ENCODE assay signal across 18 cellular contexts in the genomic region with DNA sequence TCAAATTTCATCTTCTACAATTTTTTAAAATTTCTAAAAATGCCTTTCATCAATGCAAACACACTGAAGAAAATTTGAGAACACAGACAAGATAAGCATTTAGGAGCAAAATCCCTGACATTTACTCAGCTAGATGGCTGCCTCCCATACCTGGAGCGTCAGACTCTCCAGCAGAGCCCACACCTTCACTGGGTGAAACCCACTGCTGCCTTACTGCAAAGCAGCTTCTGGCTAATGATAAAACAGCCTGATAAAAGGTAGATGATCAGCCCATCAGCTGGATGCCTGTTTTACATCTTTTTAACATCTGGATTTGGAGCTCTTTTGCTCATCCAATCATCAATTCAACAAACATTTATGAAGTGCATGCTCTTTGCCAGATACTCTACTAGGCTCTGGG.
"Had no signal": no experiment of that assay in that cellular context is flagged by ENCODE, and none has a peak within 500 bp of the region (broad histone marks: within the 10 kb centered on the region; RNA-seq: fewer than 3 reads in every experiment).

No MANE protein-coding gene starts in this region.

- FAIRE-seq: frontal cortex, urothelium cell line had no signal

- H3K4me1 Mint-ChIP-seq: naive thymus-derived CD8-positive, alpha-beta T cell; stimulated activated effector memory CD8-positive, alpha-beta T cell treated with anti-CD3 and anti-CD28 coated beads, Interleukin-12 subunit alpha, Interleukin-12 subunit beta, amount 100 ng/mL, for 72 hours had no signal

- H3K27me3 Mint-ChIP-seq: type B pancreatic cell had no signal

- ATAC-seq: heart left ventricle; left colon; left ventricle myocardium superior; mucosa of descending colon; naive thymus-derived CD8-positive, alpha-beta T cell; psoas muscle; right lobe of liver; stimulated activated effector memory CD8-positive, alpha-beta T cell treated with anti-CD3 and anti-CD28 coated beads, Interleukin-12 subunit alpha, Interleukin-12 subunit beta, amount 100 ng/mL, for 72 hours; stimulated activated naive CD8-positive, alpha-beta T cell treated with anti-CD3 and anti-CD28 coated beads, Interleukin-15, Interleukin-2, amounts not matched to agents 100 U/mL and 50 U/mL, for 24 hours had no signal

- H3K4me3 Mint-ChIP-seq: naive thymus-derived CD8-positive, alpha-beta T cell; stimulated activated effector memory CD8-positive, alpha-beta T cell treated with anti-CD3 and anti-CD28 coated beads, Interleukin-12 subunit alpha, Interleukin-12 subunit beta, amount 100 ng/mL, for 72 hours; type B pancreatic cell had no signal

- DNase-seq: dermis blood vessel endothelial cell; heart left ventricle; hippocampal formation; left colon; left ventricle myocardium superior; mucosa of descending colon; naive thymus-derived CD8-positive, alpha-beta T cell; psoas muscle; retina; right lobe of liver; stimulated activated CD4-positive, alpha-beta T cell treated with anti-CD3 and anti-CD28 coated beads, Interleukin-4, amount 100 ng/mL, for 1 hour; stimulated activated CD8-positive, alpha-beta memory T cell treated with anti-CD3 and anti-CD28 coated beads, Interleukin-4, amount 100 ng/mL, for 48 hours; stimulated activated naive CD8-positive, alpha-beta T cell treated with anti-CD3 and anti-CD28 coated beads, Interleukin-15, Interleukin-2, amounts not matched to agents 100 U/mL and 50 U/mL, for 24 hours; thyroid gland had no signal

- H3K9me3 Mint-ChIP-seq: naive thymus-derived CD8-positive, alpha-beta T cell; stimulated activated effector memory CD8-positive, alpha-beta T cell treated with anti-CD3 and anti-CD28 coated beads, Interleukin-12 subunit alpha, Interleukin-12 subunit beta, amount 100 ng/mL, for 72 hours had no signal

- H3K36me3 Mint-ChIP-seq: naive thymus-derived CD8-positive, alpha-beta T cell; stimulated activated effector memory CD8-positive, alpha-beta T cell treated with anti-CD3 and anti-CD28 coated beads, Interleukin-12 subunit alpha, Interleukin-12 subunit beta, amount 100 ng/mL, for 72 hours; type B pancreatic cell had no signal

- H3K27ac Mint-ChIP-seq: naive thymus-derived CD8-positive, alpha-beta T cell; stimulated activated effector memory CD8-positive, alpha-beta T cell treated with anti-CD3 and anti-CD28 coated beads, Interleukin-12 subunit alpha, Interleukin-12 subunit beta, amount 100 ng/mL, for 72 hours; type B pancreatic cell had no signal
